Comparison of ENCODE assay signal across 1 cellular context in the genomic region with DNA sequence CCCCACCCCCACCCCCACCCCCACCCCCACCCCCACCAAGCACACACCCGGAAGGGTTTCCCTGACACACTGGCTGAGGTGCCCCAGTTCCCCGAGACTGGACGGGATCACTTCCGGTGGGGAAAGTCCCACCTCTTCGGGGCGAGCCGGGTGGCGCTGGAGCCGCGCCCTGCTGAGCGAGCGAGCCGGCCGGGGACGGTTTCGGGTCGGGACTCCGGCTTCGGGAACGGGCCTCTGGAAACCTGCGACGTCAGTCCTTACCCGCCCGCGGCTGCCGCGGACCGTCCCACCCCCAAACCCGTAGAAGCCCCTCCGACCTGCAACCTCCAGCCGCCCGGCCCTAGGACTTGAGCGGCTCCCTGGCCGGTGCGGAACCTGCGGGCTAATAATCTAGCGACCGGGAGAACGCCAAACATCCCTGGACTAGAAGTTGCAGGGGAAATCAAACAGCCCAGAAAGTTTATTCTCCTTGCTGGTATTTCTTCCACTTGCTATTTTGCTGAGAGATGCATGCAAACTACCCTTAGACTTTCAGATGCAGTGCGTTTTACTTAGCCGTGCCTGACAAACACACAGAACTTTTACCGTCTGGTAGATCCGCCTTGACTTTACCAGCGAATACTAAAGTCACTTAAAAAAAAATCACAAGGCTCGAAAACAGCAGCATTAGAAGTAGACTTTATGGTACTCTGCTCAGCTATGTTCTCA.
TF ChIP-seq lines count a peak whose summit lies in the region.

No MANE protein-coding gene starts in this region.

TF ChIP-seq in HEK293, 187 proteins besides CTCF, POLR2A, EP300 and RAD21 (continued from another document and continues in another):
- TF ChIP-seq ZNF561 (tag by site-specific recombination; IDR thresholded peaks at IDR 0.05; ENCODE audit: borderline replicate concordance): 0 out of 2 replicates have a peak, but pooled peaks have one; percentile 46
- TF ChIP-seq, protein P1, sequence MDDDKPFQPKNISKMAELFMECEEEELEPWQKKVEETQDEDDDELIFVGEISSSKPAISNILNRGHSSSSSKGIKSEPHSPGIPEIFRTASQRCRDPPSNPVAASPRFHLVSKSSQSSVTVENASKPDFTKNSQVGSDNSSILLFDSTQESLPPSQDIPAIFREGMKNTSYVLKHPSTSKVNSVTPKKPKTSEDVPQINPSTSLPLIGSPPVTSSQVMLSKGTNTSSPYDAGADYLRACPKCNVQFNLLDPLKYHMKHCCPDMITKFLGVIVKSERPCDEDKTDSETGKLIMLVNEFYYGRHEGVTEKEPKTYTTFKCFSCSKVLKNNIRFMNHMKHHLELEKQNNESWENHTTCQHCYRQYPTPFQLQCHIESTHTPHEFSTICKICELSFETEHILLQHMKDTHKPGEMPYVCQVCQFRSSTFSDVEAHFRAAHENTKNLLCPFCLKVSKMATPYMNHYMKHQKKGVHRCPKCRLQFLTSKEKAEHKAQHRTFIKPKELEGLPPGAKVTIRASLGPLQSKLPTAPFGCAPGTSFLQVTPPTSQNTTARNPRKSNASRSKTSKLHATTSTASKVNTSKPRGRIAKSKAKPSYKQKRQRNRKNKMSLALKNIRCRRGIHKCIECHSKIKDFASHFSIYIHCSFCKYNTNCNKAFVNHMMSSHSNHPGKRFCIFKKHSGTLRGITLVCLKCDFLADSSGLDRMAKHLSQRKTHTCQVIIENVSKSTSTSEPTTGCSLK (tag by site-specific recombination; IDR thresholded peaks at IDR 0.05): no peak
- TF ChIP-seq ZFP41 (tag by site-specific recombination; IDR thresholded peaks at IDR 0.05; ENCODE audit: borderline replicate concordance): no peak
- TF ChIP-seq ZNF571 (tag by site-specific recombination; IDR thresholded peaks at IDR 0.05): no peak
- TF ChIP-seq ZNF16 (tag by site-specific recombination; IDR thresholded peaks at IDR 0.05; ENCODE audit: low read depth): no peak
- TF ChIP-seq, protein P2, sequence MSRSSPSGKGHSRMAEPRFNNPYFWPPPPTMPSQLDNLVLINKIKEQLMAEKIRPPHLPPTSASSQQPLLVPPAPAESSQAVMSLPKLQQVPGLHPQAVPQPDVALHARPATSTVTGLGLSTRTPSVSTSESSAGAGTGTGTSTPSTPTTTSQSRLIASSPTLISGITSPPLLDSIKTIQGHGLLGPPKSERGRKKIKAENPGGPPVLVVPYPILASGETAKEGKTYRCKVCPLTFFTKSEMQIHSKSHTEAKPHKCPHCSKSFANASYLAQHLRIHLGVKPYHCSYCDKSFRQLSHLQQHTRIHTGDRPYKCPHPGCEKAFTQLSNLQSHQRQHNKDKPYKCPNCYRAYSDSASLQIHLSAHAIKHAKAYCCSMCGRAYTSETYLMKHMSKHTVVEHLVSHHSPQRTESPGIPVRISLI (tag by site-specific recombination; IDR thresholded peaks at IDR 0.05): no peak
- no peak for TF ChIP-seq ZNF239 (tag by site-specific recombination; IDR thresholded peaks at IDR 0.05)
- no peak for TF ChIP-seq ZNF341 (tag by site-specific recombination; IDR thresholded peaks at IDR 0.05; ENCODE audit: low read depth)
- no peak for TF ChIP-seq ZNF302 (tag by site-specific recombination; IDR thresholded peaks at IDR 0.05; ENCODE audit: low read depth)
- TF ChIP-seq ZNF24 (tag by site-specific recombination; IDR thresholded peaks at IDR 0.05): no peak
- TF ChIP-seq WT1 (tag by site-specific recombination; IDR thresholded peaks at IDR 0.05): no peak
- TF ChIP-seq, protein P3, sequence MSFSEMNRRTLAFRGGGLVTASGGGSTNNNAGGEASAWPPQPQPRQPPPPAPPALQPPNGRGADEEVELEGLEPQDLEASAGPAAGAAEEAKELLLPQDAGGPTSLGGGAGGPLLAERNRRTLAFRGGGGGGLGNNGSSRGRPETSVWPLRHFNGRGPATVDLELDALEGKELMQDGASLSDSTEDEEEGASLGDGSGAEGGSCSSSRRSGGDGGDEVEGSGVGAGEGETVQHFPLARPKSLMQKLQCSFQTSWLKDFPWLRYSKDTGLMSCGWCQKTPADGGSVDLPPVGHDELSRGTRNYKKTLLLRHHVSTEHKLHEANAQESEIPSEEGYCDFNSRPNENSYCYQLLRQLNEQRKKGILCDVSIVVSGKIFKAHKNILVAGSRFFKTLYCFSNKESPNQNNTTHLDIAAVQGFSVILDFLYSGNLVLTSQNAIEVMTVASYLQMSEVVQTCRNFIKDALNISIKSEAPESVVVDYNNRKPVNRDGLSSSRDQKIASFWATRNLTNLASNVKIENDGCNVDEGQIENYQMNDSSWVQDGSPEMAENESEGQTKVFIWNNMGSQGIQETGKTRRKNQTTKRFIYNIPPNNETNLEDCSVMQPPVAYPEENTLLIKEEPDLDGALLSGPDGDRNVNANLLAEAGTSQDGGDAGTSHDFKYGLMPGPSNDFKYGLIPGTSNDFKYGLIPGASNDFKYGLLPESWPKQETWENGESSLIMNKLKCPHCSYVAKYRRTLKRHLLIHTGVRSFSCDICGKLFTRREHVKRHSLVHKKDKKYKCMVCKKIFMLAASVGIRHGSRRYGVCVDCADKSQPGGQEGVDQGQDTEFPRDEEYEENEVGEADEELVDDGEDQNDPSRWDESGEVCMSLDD (tag by site-specific recombination; IDR thresholded peaks at IDR 0.05): peak; percentile 57; the same call in 1 of the 2 replicates
- TF ChIP-seq ZFHX2 (tag by site-specific recombination; conservative IDR thresholded peaks at IDR 0.05): no peak
- TF ChIP-seq, protein P4, sequence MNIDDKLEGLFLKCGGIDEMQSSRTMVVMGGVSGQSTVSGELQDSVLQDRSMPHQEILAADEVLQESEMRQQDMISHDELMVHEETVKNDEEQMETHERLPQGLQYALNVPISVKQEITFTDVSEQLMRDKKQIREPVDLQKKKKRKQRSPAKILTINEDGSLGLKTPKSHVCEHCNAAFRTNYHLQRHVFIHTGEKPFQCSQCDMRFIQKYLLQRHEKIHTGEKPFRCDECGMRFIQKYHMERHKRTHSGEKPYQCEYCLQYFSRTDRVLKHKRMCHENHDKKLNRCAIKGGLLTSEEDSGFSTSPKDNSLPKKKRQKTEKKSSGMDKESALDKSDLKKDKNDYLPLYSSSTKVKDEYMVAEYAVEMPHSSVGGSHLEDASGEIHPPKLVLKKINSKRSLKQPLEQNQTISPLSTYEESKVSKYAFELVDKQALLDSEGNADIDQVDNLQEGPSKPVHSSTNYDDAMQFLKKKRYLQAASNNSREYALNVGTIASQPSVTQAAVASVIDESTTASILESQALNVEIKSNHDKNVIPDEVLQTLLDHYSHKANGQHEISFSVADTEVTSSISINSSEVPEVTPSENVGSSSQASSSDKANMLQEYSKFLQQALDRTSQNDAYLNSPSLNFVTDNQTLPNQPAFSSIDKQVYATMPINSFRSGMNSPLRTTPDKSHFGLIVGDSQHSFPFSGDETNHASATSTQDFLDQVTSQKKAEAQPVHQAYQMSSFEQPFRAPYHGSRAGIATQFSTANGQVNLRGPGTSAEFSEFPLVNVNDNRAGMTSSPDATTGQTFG (tag by site-specific recombination; IDR thresholded peaks at IDR 0.05; ENCODE audit: borderline replicate concordance): no peak
- TF ChIP-seq SP7 (tag by site-specific recombination; IDR thresholded peaks at IDR 0.05): 0 out of 2 replicates have a peak, but pooled peaks have one; percentile 15
- peak; percentile 81 for TF ChIP-seq ZNF660 (tag by site-specific recombination; IDR thresholded peaks at IDR 0.05)
- peak; percentile 31 for TF ChIP-seq KLF8 (tag by site-specific recombination; IDR thresholded peaks at IDR 0.05)
- TF ChIP-seq, protein P5, sequence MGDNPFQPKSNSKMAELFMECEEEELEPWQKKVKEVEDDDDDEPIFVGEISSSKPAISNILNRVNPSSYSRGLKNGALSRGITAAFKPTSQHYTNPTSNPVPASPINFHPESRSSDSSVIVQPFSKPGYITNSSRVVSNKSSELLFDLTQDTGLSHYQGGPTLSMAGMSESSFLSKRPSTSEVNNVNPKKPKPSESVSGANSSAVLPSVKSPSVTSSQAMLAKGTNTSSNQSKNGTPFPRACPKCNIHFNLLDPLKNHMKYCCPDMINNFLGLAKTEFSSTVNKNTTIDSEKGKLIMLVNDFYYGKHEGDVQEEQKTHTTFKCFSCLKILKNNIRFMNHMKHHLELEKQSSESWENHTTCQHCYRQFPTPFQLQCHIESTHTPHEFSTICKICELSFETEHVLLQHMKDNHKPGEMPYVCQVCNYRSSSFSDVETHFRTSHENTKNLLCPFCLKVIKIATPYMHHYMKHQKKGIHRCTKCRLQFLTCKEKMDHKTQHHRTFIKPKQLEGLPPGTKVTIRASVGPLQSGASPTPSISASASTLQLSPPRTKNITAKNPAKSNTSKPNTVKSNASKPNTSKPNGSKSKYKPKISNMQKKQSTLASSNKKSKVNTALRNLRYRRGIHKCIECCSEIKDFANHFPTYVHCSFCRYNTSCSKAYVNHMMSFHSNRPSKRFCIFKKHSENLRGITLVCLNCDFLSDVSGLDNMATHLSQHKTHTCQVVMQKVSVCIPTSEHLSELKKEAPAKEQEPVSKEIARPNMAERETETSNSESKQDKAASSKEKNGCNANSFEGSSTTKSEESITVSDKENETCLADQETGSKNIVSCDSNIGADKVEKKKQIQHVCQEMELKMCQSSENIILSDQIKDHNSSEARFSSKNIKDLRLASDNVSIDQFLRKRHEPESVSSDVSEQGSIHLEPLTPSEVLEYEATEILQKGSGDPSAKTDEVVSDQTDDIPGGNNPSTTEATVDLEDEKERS (tag by site-specific recombination; IDR thresholded peaks at IDR 0.05): no peak
- TF ChIP-seq, protein P6, sequence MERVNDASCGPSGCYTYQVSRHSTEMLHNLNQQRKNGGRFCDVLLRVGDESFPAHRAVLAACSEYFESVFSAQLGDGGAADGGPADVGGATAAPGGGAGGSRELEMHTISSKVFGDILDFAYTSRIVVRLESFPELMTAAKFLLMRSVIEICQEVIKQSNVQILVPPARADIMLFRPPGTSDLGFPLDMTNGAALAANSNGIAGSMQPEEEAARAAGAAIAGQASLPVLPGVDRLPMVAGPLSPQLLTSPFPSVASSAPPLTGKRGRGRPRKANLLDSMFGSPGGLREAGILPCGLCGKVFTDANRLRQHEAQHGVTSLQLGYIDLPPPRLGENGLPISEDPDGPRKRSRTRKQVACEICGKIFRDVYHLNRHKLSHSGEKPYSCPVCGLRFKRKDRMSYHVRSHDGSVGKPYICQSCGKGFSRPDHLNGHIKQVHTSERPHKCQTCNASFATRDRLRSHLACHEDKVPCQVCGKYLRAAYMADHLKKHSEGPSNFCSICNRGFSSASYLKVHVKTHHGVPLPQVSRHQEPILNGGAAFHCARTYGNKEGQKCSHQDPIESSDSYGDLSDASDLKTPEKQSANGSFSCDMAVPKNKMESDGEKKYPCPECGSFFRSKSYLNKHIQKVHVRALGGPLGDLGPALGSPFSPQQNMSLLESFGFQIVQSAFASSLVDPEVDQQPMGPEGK (tag by site-specific recombination; IDR thresholded peaks at IDR 0.05): no peak
- TF ChIP-seq PRDM1 (tag by site-specific recombination; IDR thresholded peaks at IDR 0.05): peak; percentile 63
- TF ChIP-seq ZNF274 (IDR thresholded peaks at IDR 0.05; ENCODE audit: low read length): no peak
- TF ChIP-seq ZNF274 (tag by site-specific recombination; IDR thresholded peaks at IDR 0.05; ENCODE audit: borderline replicate concordance): no peak
- no peak for TF ChIP-seq ZNF792 (tag by site-specific recombination; IDR thresholded peaks at IDR 0.05)
- TF ChIP-seq, protein P7, sequence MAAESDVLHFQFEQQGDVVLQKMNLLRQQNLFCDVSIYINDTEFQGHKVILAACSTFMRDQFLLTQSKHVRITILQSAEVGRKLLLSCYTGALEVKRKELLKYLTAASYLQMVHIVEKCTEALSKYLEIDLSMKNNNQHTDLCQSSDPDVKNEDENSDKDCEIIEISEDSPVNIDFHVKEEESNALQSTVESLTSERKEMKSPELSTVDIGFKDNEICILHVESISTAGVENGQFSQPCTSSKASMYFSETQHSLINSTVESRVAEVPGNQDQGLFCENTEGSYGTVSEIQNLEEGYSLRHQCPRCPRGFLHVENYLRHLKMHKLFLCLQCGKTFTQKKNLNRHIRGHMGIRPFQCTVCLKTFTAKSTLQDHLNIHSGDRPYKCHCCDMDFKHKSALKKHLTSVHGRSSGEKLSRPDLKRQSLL (tag by site-specific recombination; IDR thresholded peaks at IDR 0.05): peak; percentile 100
- no peak for TF ChIP-seq ZNF292 (tag by site-specific recombination; IDR thresholded peaks at IDR 0.05; ENCODE audit: borderline replicate concordance, low read depth)
- peak; percentile 26; the same call in 1 of the 2 replicates for TF ChIP-seq ZXDB (tag by site-specific recombination; IDR thresholded peaks at IDR 0.05)
- TF ChIP-seq MZF1 (tag by site-specific recombination; IDR thresholded peaks at IDR 0.05; ENCODE audit: borderline replicate concordance): no peak
- no peak for TF ChIP-seq ZNF626 (tag by site-specific recombination; IDR thresholded peaks at IDR 0.05)
- TF ChIP-seq ZNF629 (tag by site-specific recombination; IDR thresholded peaks at IDR 0.05): 0 out of 2 replicates have a peak, but pooled peaks have one; percentile 26
- no peak for TF ChIP-seq ZBTB21 (tag by site-specific recombination; IDR thresholded peaks at IDR 0.05)
- no peak for TF ChIP-seq ZNF585B (tag by site-specific recombination; IDR thresholded peaks at IDR 0.05)
- TF ChIP-seq, protein P8, sequence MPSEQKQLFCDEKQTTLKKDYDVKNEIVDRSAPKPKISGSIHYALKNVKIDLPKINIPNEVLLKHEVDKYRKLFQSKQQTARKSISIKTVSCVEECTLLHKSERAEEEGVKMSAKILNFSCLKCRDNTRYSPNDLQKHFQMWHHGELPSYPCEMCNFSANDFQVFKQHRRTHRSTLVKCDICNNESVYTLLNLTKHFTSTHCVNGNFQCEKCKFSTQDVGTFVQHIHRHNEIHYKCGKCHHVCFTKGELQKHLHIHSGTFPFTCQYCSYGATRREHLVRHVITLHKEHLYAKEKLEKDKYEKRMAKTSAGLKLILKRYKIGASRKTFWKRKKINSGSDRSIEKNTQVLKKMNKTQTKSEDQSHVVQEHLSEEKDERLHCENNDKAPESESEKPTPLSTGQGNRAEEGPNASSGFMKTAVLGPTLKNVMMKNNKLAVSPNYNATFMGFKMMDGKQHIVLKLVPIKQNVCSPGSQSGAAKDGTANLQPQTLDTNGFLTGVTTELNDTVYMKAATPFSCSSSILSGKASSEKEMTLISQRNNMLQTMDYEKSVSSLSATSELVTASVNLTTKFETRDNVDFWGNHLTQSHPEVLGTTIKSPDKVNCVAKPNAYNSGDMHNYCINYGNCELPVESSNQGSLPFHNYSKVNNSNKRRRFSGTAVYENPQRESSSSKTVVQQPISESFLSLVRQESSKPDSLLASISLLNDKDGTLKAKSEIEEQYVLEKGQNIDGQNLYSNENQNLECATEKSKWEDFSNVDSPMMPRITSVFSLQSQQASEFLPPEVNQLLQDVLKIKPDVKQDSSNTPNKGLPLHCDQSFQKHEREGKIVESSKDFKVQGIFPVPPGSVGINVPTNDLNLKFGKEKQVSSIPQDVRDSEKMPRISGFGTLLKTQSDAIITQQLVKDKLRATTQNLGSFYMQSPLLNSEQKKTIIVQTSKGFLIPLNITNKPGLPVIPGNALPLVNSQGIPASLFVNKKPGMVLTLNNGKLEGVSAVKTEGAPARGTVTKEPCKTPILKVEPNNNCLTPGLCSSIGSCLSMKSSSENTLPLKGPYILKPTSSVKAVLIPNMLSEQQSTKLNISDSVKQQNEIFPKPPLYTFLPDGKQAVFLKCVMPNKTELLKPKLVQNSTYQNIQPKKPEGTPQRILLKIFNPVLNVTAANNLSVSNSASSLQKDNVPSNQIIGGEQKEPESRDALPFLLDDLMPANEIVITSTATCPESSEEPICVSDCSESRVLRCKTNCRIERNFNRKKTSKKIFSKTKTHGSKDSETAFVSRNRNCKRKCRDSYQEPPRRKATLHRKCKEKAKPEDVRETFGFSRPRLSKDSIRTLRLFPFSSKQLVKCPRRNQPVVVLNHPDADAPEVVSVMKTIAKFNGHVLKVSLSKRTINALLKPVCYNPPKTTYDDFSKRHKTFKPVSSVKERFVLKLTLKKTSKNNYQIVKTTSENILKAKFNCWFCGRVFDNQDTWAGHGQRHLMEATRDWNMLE (tag by site-specific recombination; conservative IDR thresholded peaks at IDR 0.05; ENCODE audit: low read depth): no peak
- no peak for TF ChIP-seq ZNF510 (tag by site-specific recombination; IDR thresholded peaks at IDR 0.05; ENCODE audit: insufficient replicate concordance)
